Comparison of ENCODE assay signal across 17 cellular contexts in the genomic region with DNA sequence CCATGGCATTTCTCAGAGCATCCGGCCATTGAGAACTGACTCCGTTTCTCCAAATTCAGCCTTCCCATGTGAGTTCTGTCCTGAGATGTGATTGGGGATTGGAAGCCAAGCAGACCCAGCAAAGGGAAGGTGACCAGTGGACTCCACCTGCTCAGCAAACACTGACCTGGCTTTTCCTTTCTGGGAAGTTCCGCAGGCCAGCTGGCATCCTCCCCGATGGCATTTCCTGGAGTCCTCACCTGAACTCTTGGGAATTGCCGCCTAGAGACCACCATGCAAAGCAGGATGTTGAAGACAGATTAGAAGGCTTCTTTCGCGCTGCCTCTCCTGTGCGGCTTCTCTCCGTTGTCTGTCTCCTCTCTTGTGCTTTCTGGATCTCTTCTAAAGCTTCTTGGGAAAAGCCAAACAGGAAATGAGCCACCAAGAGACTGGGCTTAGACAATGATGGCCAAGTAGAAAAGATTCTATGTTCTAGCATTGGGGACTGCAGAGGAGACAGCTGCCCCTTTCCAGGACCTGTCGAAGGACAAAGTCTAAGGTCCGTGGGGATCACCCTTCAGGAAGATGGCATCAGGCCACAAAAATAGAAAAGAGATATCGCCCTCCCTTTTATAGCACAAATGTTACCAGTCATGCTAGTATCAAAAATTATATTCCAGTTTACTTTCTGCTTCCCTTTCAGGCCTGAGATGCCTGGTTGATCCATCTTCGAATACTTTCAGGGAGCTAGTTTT.
"Had no signal": no experiment of that assay in that cellular context is flagged by ENCODE, and none has a peak within 500 bp of the region (broad histone marks: within the 10 kb centered on the region; RNA-seq: fewer than 3 reads in every experiment).

No MANE protein-coding gene starts in this region.

- H3K27ac ChIP-seq: cardiac muscle cell, foreskin keratinocyte, psoas muscle, skin epidermis, suprapubic skin had no signal

- H3K9me3 ChIP-seq: psoas muscle, suprapubic skin had no signal

- DNase-seq: activated CD4-positive, alpha-beta T cell treated with anti-CD3 and anti-CD28 coated beads for 36 hours; activated CD4-positive, alpha-beta T cell treated with anti-CD3 and anti-CD28 coated beads, Interleukin-2, amount 50 U/mL, for 48 hours; endodermal cell; foreskin keratinocyte; kidney glomerular epithelial cell; mesenchymal stem cell; nucleus accumbens; psoas muscle; right cardiac atrium; stimulated activated CD4-positive, alpha-beta T cell treated with anti-CD3 and anti-CD28 coated beads, Interleukin-15, amount 100 ng/mL, for 24 hours; stimulated activated CD4-positive, alpha-beta T cell treated with anti-CD3 and anti-CD28 coated beads, Interleukin-2, amount 100 ng/mL, for 48 hours; SW 1271; T-helper 2 cell; trophoblast cell had no signal

- H3K27me3 ChIP-seq: cardiac muscle cell, foreskin keratinocyte, suprapubic skin had no signal

- H3K4me1 ChIP-seq: psoas muscle, suprapubic skin had no signal

- H3K36me3 ChIP-seq: cardiac muscle cell, suprapubic skin had no signal

- H3K4me3 ChIP-seq: cardiac muscle cell, psoas muscle, skin epidermis, suprapubic skin had no signal
